Comparison of ENCODE assay signal across 1 cellular context in the genomic region with DNA sequence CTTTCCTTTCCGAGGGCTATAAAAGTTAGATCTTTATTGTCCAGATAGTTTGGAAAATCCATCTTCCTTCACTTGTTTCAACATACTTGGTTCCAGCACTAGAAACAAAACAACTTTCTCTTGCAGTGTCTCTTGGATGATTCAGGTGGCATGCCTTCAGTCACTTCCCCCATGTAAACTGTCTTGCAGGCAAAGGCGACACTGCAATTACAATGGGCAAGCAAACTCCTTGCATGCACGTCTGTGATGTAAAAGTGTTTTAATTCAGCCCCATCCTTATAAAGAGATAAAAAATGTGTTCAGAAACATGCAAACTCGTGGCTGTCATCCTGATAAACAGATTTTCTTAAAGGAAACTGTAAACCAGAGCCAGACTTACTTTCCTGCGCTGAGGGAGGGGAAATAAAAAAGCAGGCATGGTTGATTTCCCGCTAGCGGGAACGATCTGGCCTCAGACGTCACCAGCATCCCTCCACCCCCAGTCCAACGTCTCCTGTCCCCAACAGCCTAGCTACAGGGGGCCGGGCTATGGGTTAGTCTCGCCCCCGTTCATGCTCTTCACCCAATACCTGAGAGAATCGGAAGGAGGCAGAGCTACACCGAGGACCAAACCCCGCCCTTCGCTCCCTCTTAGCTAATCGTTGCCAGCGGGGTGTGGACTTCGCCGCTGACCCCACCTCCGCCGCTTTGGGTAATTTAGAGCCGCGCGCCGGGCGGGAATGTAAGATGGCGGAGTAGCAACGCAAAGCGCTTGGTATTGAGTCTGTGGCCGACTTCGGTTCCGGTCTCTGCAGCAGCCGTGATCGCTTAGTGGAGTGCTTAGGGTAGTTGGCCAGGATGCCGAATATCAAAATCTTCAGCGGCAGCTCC.
TF ChIP-seq lines count a peak whose summit lies in the region.

A gene (plus strand): TSS at position 719 of the 870 bp plus-strand sequence. CDS start 119 bp downstream, at position 838.

TF ChIP-seq in GM23338, 12 proteins besides CTCF, POLR2A, EP300 and RAD21 (continued from another document):
- TF ChIP-seq, protein P1, sequence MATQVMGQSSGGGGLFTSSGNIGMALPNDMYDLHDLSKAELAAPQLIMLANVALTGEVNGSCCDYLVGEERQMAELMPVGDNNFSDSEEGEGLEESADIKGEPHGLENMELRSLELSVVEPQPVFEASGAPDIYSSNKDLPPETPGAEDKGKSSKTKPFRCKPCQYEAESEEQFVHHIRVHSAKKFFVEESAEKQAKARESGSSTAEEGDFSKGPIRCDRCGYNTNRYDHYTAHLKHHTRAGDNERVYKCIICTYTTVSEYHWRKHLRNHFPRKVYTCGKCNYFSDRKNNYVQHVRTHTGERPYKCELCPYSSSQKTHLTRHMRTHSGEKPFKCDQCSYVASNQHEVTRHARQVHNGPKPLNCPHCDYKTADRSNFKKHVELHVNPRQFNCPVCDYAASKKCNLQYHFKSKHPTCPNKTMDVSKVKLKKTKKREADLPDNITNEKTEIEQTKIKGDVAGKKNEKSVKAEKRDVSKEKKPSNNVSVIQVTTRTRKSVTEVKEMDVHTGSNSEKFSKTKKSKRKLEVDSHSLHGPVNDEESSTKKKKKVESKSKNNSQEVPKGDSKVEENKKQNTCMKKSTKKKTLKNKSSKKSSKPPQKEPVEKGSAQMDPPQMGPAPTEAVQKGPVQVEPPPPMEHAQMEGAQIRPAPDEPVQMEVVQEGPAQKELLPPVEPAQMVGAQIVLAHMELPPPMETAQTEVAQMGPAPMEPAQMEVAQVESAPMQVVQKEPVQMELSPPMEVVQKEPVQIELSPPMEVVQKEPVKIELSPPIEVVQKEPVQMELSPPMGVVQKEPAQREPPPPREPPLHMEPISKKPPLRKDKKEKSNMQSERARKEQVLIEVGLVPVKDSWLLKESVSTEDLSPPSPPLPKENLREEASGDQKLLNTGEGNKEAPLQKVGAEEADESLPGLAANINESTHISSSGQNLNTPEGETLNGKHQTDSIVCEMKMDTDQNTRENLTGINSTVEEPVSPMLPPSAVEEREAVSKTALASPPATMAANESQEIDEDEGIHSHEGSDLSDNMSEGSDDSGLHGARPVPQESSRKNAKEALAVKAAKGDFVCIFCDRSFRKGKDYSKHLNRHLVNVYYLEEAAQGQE (IDR thresholded peaks at IDR 0.05; ENCODE audit: unreplicated experiment), result no peak
